Comparison of ENCODE assay signal across 30 cellular contexts in genomic region chr1:15262711-15263110, GRCh38. TPM values are rescaled to one million over a fixed set of nuclear protein-coding genes. Genes with fewer than 3 reads are reported as not detected.
"Had no signal": no experiment of that assay in that cellular context is flagged by ENCODE, and none has a peak within 500 bp of the region (broad histone marks: within the 10 kb centered on the region; RNA-seq: fewer than 3 reads in every experiment).

No MANE protein-coding gene starts in this region.

- H3K36me3 ChIP-seq: ascending aorta, breast epithelium, cardiac muscle cell, esophagus squamous epithelium, gastroesophageal sphincter, WERI-Rb-1 had no signal

- H3K27me3 ChIP-seq: ascending aorta, breast epithelium, cardiac muscle cell, esophagus squamous epithelium, gastroesophageal sphincter had no signal

- DNase-seq: activated B cell treated with CpG ODN at 0.5 μM for 24 hours; activated CD4-positive, alpha-beta T cell treated with anti-CD3 and anti-CD28 coated beads for 48 hours; activated CD4-positive, alpha-beta T cell treated with anti-CD3 and anti-CD28 coated beads, Interleukin-2, amount 50 U/mL, for 1 hour; activated CD4-positive, alpha-beta T cell treated with anti-CD3 and anti-CD28 coated beads, Interleukin-2, amount 50 U/mL, for 48 hours; activated CD8-positive, alpha-beta T cell treated with anti-CD3 and anti-CD28 coated beads for 36 hours; activated effector memory CD4-positive, alpha-beta T cell treated with Interleukin-2 at 50 U/mL for 16 hours; activated naive CD4-positive, alpha-beta T cell treated with anti-CD3 and anti-CD28 coated beads for 36 hours; activated naive CD8-positive, alpha-beta T cell treated with anti-CD3 and anti-CD28 coated beads for 36 hours; activated naive CD8-positive, alpha-beta T cell treated with anti-CD3 and anti-CD28 coated beads, Interleukin-2, amount 50 U/mL, for 24 hours; activated T-cell treated with anti-CD3 and anti-CD28 coated beads, Interleukin-2, amount 50 U/mL, for 4 hours; central memory CD4-positive, alpha-beta T cell; cerebellar nuclear complex; dermis blood vessel endothelial cell; effector CD4-positive, alpha-beta T cell; effector memory CD8-positive, alpha-beta T cell; erythroblast; esophagus squamous epithelium; foreskin melanocyte; T-helper 1 cell; T-helper 17 cell; T1000; WERI-Rb-1 had no signal

- H3K9me3 ChIP-seq: ascending aorta, breast epithelium, esophagus squamous epithelium, gastroesophageal sphincter had no signal

- ATAC-seq: activated CD4-positive, CD25-positive, alpha-beta regulatory T cell treated with anti-CD3 and anti-CD28 coated beads, Interleukin-2, amount 50 U/mL, for 24 hours; activated CD8-positive, alpha-beta T cell treated with anti-CD3 and anti-CD28 coated beads for 36 hours; activated naive CD8-positive, alpha-beta T cell treated with anti-CD3 and anti-CD28 coated beads, Interleukin-2, amount 50 U/mL, for 24 hours; activated T-cell treated with anti-CD3 and anti-CD28 coated beads, Interleukin-2, amount 50 U/mL, for 4 hours; activated T-helper 17 cell treated with anti-CD3 and anti-CD28 coated beads, Interleukin-2, amount 50 U/mL, for 72 hours; effector memory CD8-positive, alpha-beta T cell; gastroesophageal sphincter; T-helper 17 cell had no signal

- H3K4me1 ChIP-seq: ascending aorta, breast epithelium had no signal

- H3K27ac ChIP-seq: breast epithelium, gastroesophageal sphincter, WERI-Rb-1 had no signal

- H3K4me3 ChIP-seq: ascending aorta, breast epithelium, cardiac muscle cell, coronary artery, esophagus squamous epithelium, gastroesophageal sphincter had no signal

RNA-seq across cellular contexts. Expression of gene FHAD1, which starts 15.7 kb away (rescaled TPM):
- total RNA-seq: activated B cell treated with CpG ODN at 0.5 μM for 24 hours; activated T-helper 17 cell treated with anti-CD3 and anti-CD28 coated beads, Interleukin-2, amount 50 U/mL, for 72 hours; ascending aorta; glomerular endothelial cell; T-helper 17 cell had no signal
